In genomic region chr11:46553746-46554204, GRCh38 we compare ENCODE assay signal across 10 cellular contexts. TPM values are rescaled to one million over a fixed set of nuclear protein-coding genes. Genes with fewer than 3 reads are reported as not detected.
DNase-seq lines count a peak whose midpoint lies in the region; ATAC-seq, FAIRE-seq and TF ChIP-seq lines count a peak whose summit lies in the region.
"Had no signal": no experiment of that assay in that cellular context is flagged by ENCODE, and none has a peak within 500 bp of the region (broad histone marks: within the 10 kb centered on the region; RNA-seq: fewer than 3 reads in every experiment).

No MANE protein-coding gene starts in this region.

- intact Hi-C loops in kidney (cut with DNase I) = no loop called here

- H3K36me3 ChIP-seq in adipocyte (ENCODE audit: control insufficient read depth, insufficient read depth, low read length, severe bottlenecking) (peaks cover 5% of the 10 kb centered on the region), kidney (ENCODE audit: control insufficient read depth in 1 of 2, insufficient read depth in 2 of 2, low read length in 2 of 2) (no peaks in the 10 kb centered on the region), subcutaneous abdominal adipose tissue (ENCODE audit: control insufficient read depth in 5 of 5, insufficient read depth in 5 of 5, low read length in 5 of 5) (no peaks in the 10 kb centered on the region)

- no peaks in the 10 kb centered on the region for H3K9me3 ChIP-seq in adipocyte (ENCODE audit: control insufficient read depth, low read length)
- H3K9me3 ChIP-seq in kidney (ENCODE audit: control insufficient read depth in 1 of 2, low read length in 2 of 2) = no peaks in the 10 kb centered on the region
- H3K9me3 ChIP-seq in subcutaneous abdominal adipose tissue (ENCODE audit: control insufficient read depth in 5 of 5, low read length in 5 of 5) = no peaks in the 10 kb centered on the region

- peak overlapping the region; percentile 23 for H3K27ac ChIP-seq in HL-60 (replicated peaks)
- H3K27ac ChIP-seq in kidney (ENCODE audit: low read depth in 2 of 2, low read length in 2 of 2) = peak overlapping the region; percentile 63 to 73
- H3K27ac ChIP-seq in subcutaneous abdominal adipose tissue (ENCODE audit: low read depth, low read length) = peak overlapping the region; percentile 91

- FAIRE-seq in kidney (lab: Jason Lieb, UNC) = no peak

- TF ChIP-seq CTCF in HL-60 (IDR thresholded peaks at IDR 0.05; ENCODE audit: insufficient read depth, low read length) = no peak
- TF ChIP-seq CTCF in kidney (IDR thresholded peaks at IDR 0.05; ENCODE audit: borderline replicate concordance, extremely low read depth, insufficient read depth) = no peak

- no peak for ATAC-seq in HG03039 (IDR thresholded peaks at IDR 0.05; ENCODE audit: unreplicated experiment)
- no peak for ATAC-seq in GM21786 (IDR thresholded peaks at IDR 0.05; ENCODE audit: unreplicated experiment)
- ATAC-seq: activated naive CD4-positive, alpha-beta T cell treated with anti-CD3 and anti-CD28 coated beads, Interleukin-2, amount 50 U/mL, for 72 hours; stimulated activated naive B cell treated with anti-CD40 and anti-IgM and Interleukin-4, amounts not matched to agents 10 μg/mL and 1 μg/mL and 100 μg/mL, for 72 hours had no signal

- H3K4me1 ChIP-seq in adipocyte (ENCODE audit: control insufficient read depth, insufficient read depth, low read length) = peaks cover 34% of the 10 kb centered on the region
- peaks cover 16 to 24% of the 10 kb centered on the region in 2 donors for H3K4me1 ChIP-seq in kidney (ENCODE audit: control insufficient read depth in 1 of 2, insufficient read depth in 1 of 2, low read depth in 1 of 2, low read length in 2 of 2)
- H3K4me1 ChIP-seq in subcutaneous abdominal adipose tissue (ENCODE audit: control insufficient read depth in 5 of 5, insufficient read depth in 5 of 5, low read length in 5 of 5) = peaks cover 10 to 29% (median 26%) of the 10 kb centered on the region in 5 donors

- no peak overlapping the region for H3K9ac ChIP-seq in adipocyte (ENCODE audit: low read length)
- H3K9ac ChIP-seq in kidney (ENCODE audit: low read length in 2 of 2) = no peak overlapping the region
- H3K9ac ChIP-seq in subcutaneous abdominal adipose tissue (ENCODE audit: low read length in 5 of 5) = peak overlapping the region in 1 of 5 donors; percentile 66

- H3K4me3 ChIP-seq in HL-60 (replicated peaks; ENCODE audit: insufficient read depth, low read length) (no peak overlapping the region), adipocyte (ENCODE audit: low read length) (peak overlapping the region; percentile 64), kidney (ENCODE audit: low read length in 2 of 2) (no peak overlapping the region), subcutaneous abdominal adipose tissue (ENCODE audit: low read depth in 1 of 5, low read length in 5 of 5) (peak overlapping the region in 2 of 5 donors; percentile 6 to 15)

- H3K27me3 ChIP-seq in HL-60 (ENCODE audit: insufficient read depth, poor library complexity, severe bottlenecking) = no peaks in the 10 kb centered on the region
- no peaks in the 10 kb centered on the region for H3K27me3 ChIP-seq in adipocyte (replicated peaks; ENCODE audit: control insufficient read depth, insufficient read depth, low read length)
- no peaks in the 10 kb centered on the region for H3K27me3 ChIP-seq in subcutaneous abdominal adipose tissue (ENCODE audit: control insufficient read depth in 5 of 5, insufficient read depth in 4 of 5, low read length in 5 of 5)

- no peak for DNase-seq in HL-60 (ENCODE audit: low read depth in 1 of 2, low spot score in 1 of 2)
- DNase-seq in adipocyte (ENCODE audit: low read depth) = no peak
- no peak for DNase-seq in kidney
- no peak for DNase-seq in NCI-H2196 (lab: John Stamatoyannopoulos, UW; ENCODE audit: unreplicated experiment)
- no peak for DNase-seq in GOT3 (lab: John Stamatoyannopoulos, UW)
- DNase-seq: stimulated activated naive B cell treated with anti-CD40 and anti-IgM and Interleukin-4, amounts not matched to agents 10 μg/mL and 1 μg/mL and 100 μg/mL, for 72 hours had no signal

RNA-seq across cellular contexts. Expression of gene AMBRA1, which starts 40.0 kb away (rescaled TPM):
- 32.6 TPM for total RNA-seq in kidney
- 8.0 TPM for polyA plus RNA-seq in kidney (ENCODE audit: insufficient read depth, low read depth, low replicate concordance)

Comparison
In these comparisons a context has a peak if more than half of its experiments do, and no peak if none do; other contexts are left out.
1. H3K27ac ChIP-seq: peak in every context shown above with its lines; median percentile 91 in subcutaneous abdominal adipose tissue; 68 in kidney; 23 in HL-60.